In the genomic region with DNA sequence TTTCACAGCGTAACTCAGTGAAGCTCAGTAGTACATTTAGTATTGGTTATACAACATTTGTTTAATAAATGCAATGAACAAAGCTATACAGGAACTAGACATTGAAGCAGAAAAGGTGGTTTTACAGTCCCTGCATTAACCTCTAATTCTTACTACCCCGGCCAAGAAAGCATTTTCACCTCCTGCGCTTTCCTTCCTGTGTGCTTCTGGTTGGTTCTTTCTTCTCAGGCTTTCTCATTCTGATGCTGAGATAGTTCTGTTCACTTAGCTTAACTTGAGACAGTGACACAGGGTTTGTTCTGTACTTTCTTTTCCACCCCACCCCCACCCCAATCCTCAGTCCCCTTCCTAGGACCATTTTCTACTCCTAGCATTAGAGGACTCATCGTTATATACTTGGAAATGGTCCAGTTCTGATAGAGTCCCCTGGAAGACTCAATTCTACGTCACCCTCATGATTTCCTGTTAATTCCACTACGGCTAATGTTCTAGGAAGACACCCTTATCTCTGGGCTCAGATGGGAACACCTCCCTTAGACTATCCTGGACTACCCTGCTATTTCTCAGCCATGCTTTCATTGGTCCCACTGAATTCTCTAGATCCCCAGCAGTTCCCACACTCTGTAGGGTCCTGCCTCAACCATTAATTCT, we compare ENCODE assay signal across 15 cellular contexts. TPM values are rescaled to one million over a fixed set of nuclear protein-coding genes. Genes with fewer than 3 reads are reported as not detected.
DNase-seq lines count a peak whose midpoint lies in the region; ATAC-seq, FAIRE-seq and TF ChIP-seq lines count a peak whose summit lies in the region.
"Not testable (repeated sequence)": the region's sequence is repeated elsewhere in the genome, so short reads cannot be mapped to it uniquely, and the experiment has no call there.
"Had no signal": no experiment of that assay in that cellular context is flagged by ENCODE, and none has a peak within 500 bp of the region (broad histone marks: within the 10 kb centered on the region; RNA-seq: fewer than 3 reads in every experiment).

No MANE protein-coding gene starts in this region.

- not testable (repeated sequence) for DNase-seq in GM12891 (ENCODE audit: insufficient read length, low spot score); T-helper 2 cell treated with Interferon-gamma antibody and Interleukin-4, amounts not matched to agents 5 μg/mL and 100 μg/mL, for 36 hours (ENCODE audit: low spot score); activated T-helper 1 cell treated with anti-CD3 and anti-CD28 coated beads, Interleukin-12 subunit alpha, Interleukin-12 subunit beta, Interleukin-2, Interleukin-4 antibody, amounts not matched to agents 30 ng/mL and 10 ng/mL and 1 ng/mL, durations not matched to agents 14 hours and 24 hours and 36 hours (ENCODE audit: low spot score); H1 (ENCODE audit: low read depth in 1 of 2, low spot score in 2 of 2); stimulated activated naive B cell treated with anti-CD40 and anti-IgM and Interleukin-4, amounts not matched to agents 10 μg/mL and 1 μg/mL and 100 μg/mL, for 72 hours

- not testable (repeated sequence) for TF ChIP-seq RAD21 in H1 (IDR thresholded peaks at IDR 0.05 in 1 of 2, conservative IDR thresholded peaks at IDR 0.05 in 1 of 2; ENCODE audit: low read depth in 2 of 2, low read length in 2 of 2)

- H4K91ac ChIP-seq in H1 (replicated peaks; ENCODE audit: insufficient read length, low read length) = not testable (repeated sequence)

- not testable (repeated sequence) for H3K14ac ChIP-seq in H1 (ENCODE audit: insufficient read length)

- peak overlapping the region; percentile 76 for H3K4me3 Mint-ChIP-seq in T-helper 2 cell treated with Interferon-gamma antibody and Interleukin-4, amounts not matched to agents 5 μg/mL and 100 μg/mL, for 36 hours
- H3K4me3 Mint-ChIP-seq in activated T-helper 1 cell treated with anti-CD3 and anti-CD28 coated beads, Interleukin-12 subunit alpha, Interleukin-12 subunit beta, Interleukin-2, Interleukin-4 antibody, amounts not matched to agents 30 ng/mL and 10 ng/mL and 1 ng/mL, durations not matched to agents 14 hours and 24 hours and 36 hours = peak overlapping the region; percentile 45
- not testable (repeated sequence) for H3K4me3 Mint-ChIP-seq in stimulated activated naive B cell treated with anti-CD40 and anti-IgM and Interleukin-4, amounts not matched to agents 10 μg/mL and 1 μg/mL and 100 μg/mL, for 72 hours

- H3K4me1 ChIP-seq in H1 (replicated peaks in 1 of 4; ENCODE audit: control insufficient read depth in 3 of 4, insufficient read depth in 4 of 4, low read length in 3 of 4) = not testable (repeated sequence)

- not testable (repeated sequence) for H2AFZ ChIP-seq in H1 (ENCODE audit: low read length)

- not testable (repeated sequence) for TF ChIP-seq EP300 in H1 (IDR thresholded peaks at IDR 0.05; ENCODE audit: borderline replicate concordance in 1 of 2, low read depth in 2 of 2, low read length in 2 of 2)

- WGBS in H1 (ENCODE audit: extremely low coverage in 1 of 2, insufficient coverage in 1 of 2, insufficient read length in 1 of 2, insufficient replicate concordance in 2 of 2, low coverage in 1 of 2, low lambda C conversion rate in 2 of 2, missing lambda C conversion rate in 1 of 2), 2 experiments = 70% methylated on average over 5 of the region's 6 CpGs; no CpG with 5 or more reads in 1 of the 2 experiments

- TF ChIP-seq CTCF in H1 (IDR thresholded peaks at IDR 0.05; ENCODE audit: control extremely low read depth in 1 of 3, insufficient read depth in 1 of 3, low read depth in 1 of 3, low read length in 3 of 3) = not testable (repeated sequence)

- H3K36me3 ChIP-seq in H1 (ENCODE audit: control insufficient read depth in 2 of 4, insufficient read depth in 4 of 4, low read length in 3 of 4) = not testable (repeated sequence)

- H3K9ac ChIP-seq in H1 (replicated peaks in 1 of 4; ENCODE audit: extremely low read depth in 1 of 4, low read depth in 3 of 4, low read length in 3 of 4) = not testable (repeated sequence)

- H3K4me3 ChIP-seq in H1 (ENCODE audit: extremely low read depth in 1 of 4, insufficient read depth in 2 of 4, low read depth in 3 of 4, low read length in 4 of 4) = not testable (repeated sequence)

- not testable (repeated sequence) for H3K9me3 Mint-ChIP-seq in T-helper 2 cell treated with Interferon-gamma antibody and Interleukin-4, amounts not matched to agents 5 μg/mL and 100 μg/mL, for 36 hours; activated T-helper 1 cell treated with anti-CD3 and anti-CD28 coated beads, Interleukin-12 subunit alpha, Interleukin-12 subunit beta, Interleukin-2, Interleukin-4 antibody, amounts not matched to agents 30 ng/mL and 10 ng/mL and 1 ng/mL, durations not matched to agents 14 hours and 24 hours and 36 hours; stimulated activated naive B cell treated with anti-CD40 and anti-IgM and Interleukin-4, amounts not matched to agents 10 μg/mL and 1 μg/mL and 100 μg/mL, for 72 hours

- TF ChIP-seq POLR2A in GM12891 (IDR thresholded peaks at IDR 0.05; ENCODE audit: low read depth, low read length); H1 (IDR thresholded peaks at IDR 0.05; ENCODE audit: control extremely low read depth in 1 of 2, low read depth in 2 of 2, low read length in 2 of 2): not testable (repeated sequence)

- not testable (repeated sequence) for H2BK12ac ChIP-seq in H1 (ENCODE audit: low read depth, low read length)

- peak overlapping the region; percentile 88 for H3K27ac Mint-ChIP-seq in T-helper 2 cell treated with Interferon-gamma antibody and Interleukin-4, amounts not matched to agents 5 μg/mL and 100 μg/mL, for 36 hours
- peak overlapping the region; percentile 29 for H3K27ac Mint-ChIP-seq in activated T-helper 1 cell treated with anti-CD3 and anti-CD28 coated beads, Interleukin-12 subunit alpha, Interleukin-12 subunit beta, Interleukin-2, Interleukin-4 antibody, amounts not matched to agents 30 ng/mL and 10 ng/mL and 1 ng/mL, durations not matched to agents 14 hours and 24 hours and 36 hours
- H3K27ac Mint-ChIP-seq in stimulated activated naive B cell treated with anti-CD40 and anti-IgM and Interleukin-4, amounts not matched to agents 10 μg/mL and 1 μg/mL and 100 μg/mL, for 72 hours = not testable (repeated sequence)

- FAIRE-seq in GM12891 (lab: Jason Lieb, UNC) (peak; percentile 91), H1 (lab: Jason Lieb, UNC) (peak; percentile 50)

- H3K27me3 Mint-ChIP-seq in T-helper 2 cell treated with Interferon-gamma antibody and Interleukin-4, amounts not matched to agents 5 μg/mL and 100 μg/mL, for 36 hours (ENCODE audit: low read depth); stimulated activated naive B cell treated with anti-CD40 and anti-IgM and Interleukin-4, amounts not matched to agents 10 μg/mL and 1 μg/mL and 100 μg/mL, for 72 hours: not testable (repeated sequence)
- peaks cover 10% of the 10 kb centered on the region for H3K27me3 Mint-ChIP-seq in activated T-helper 1 cell treated with anti-CD3 and anti-CD28 coated beads, Interleukin-12 subunit alpha, Interleukin-12 subunit beta, Interleukin-2, Interleukin-4 antibody, amounts not matched to agents 30 ng/mL and 10 ng/mL and 1 ng/mL, durations not matched to agents 14 hours and 24 hours and 36 hours (ENCODE audit: insufficient read depth)

- H2BK120ac ChIP-seq in H1 (replicated peaks; ENCODE audit: low read depth, low read length) = not testable (repeated sequence)

- not testable (repeated sequence) for H3K27ac ChIP-seq in H1 (ENCODE audit: low read depth, low read length)

- H4K5ac ChIP-seq in H1 (ENCODE audit: insufficient read length, low read depth, low read length) = not testable (repeated sequence)

- H2AK5ac ChIP-seq in H1 (ENCODE audit: low read depth, low read length) = not testable (repeated sequence)

- H3K36me3 Mint-ChIP-seq in T-helper 2 cell treated with Interferon-gamma antibody and Interleukin-4, amounts not matched to agents 5 μg/mL and 100 μg/mL, for 36 hours (ENCODE audit: low read depth); activated T-helper 1 cell treated with anti-CD3 and anti-CD28 coated beads, Interleukin-12 subunit alpha, Interleukin-12 subunit beta, Interleukin-2, Interleukin-4 antibody, amounts not matched to agents 30 ng/mL and 10 ng/mL and 1 ng/mL, durations not matched to agents 14 hours and 24 hours and 36 hours (ENCODE audit: low read depth); stimulated activated naive B cell treated with anti-CD40 and anti-IgM and Interleukin-4, amounts not matched to agents 10 μg/mL and 1 μg/mL and 100 μg/mL, for 72 hours: not testable (repeated sequence)

- H3K79me2 ChIP-seq in H1 (ENCODE audit: control insufficient read depth in 1 of 2, insufficient read depth in 2 of 2, low read length in 2 of 2) = not testable (repeated sequence)

- not testable (repeated sequence) for H3K56ac ChIP-seq in H1 (replicated peaks; ENCODE audit: insufficient read length, low read depth, low read length)

- H3K23ac ChIP-seq in H1 (ENCODE audit: insufficient read length) = not testable (repeated sequence)

- H3K4me2 ChIP-seq in H1 (ENCODE audit: insufficient read depth in 1 of 2, low read depth in 2 of 2, low read length in 2 of 2) = not testable (repeated sequence)

- H3K79me1 ChIP-seq in H1 (ENCODE audit: low read depth, low read length) = not testable (repeated sequence)

- H3K9me3 ChIP-seq in H1 (ENCODE audit: insufficient read depth in 2 of 2, low read depth in 1 of 2, low read length in 1 of 2) = not testable (repeated sequence)

- POLR2A ChIA-PET in H1 (lab: Charles Lee; ENCODE audit: partially characterized antibody) = not testable (repeated sequence)

- not testable (repeated sequence) for H2BK15ac ChIP-seq in H1 (ENCODE audit: low read length)

- intact Hi-C loops in activated T-helper 1 cell treated with anti-CD3 and anti-CD28 coated beads, Interleukin-12 subunit alpha, Interleukin-12 subunit beta, Interleukin-2, Interleukin-4 antibody, amounts not matched to agents 30 ng/mL and 10 ng/mL and 1 ng/mL, durations not matched to agents 14 hours and 24 hours and 36 hours (cut with micrococcal nuclease) = not testable (repeated sequence)

- H3K4me1 Mint-ChIP-seq in T-helper 2 cell treated with Interferon-gamma antibody and Interleukin-4, amounts not matched to agents 5 μg/mL and 100 μg/mL, for 36 hours (ENCODE audit: low read depth) = peaks cover 38% of the 10 kb centered on the region
- peaks cover 42% of the 10 kb centered on the region for H3K4me1 Mint-ChIP-seq in activated T-helper 1 cell treated with anti-CD3 and anti-CD28 coated beads, Interleukin-12 subunit alpha, Interleukin-12 subunit beta, Interleukin-2, Interleukin-4 antibody, amounts not matched to agents 30 ng/mL and 10 ng/mL and 1 ng/mL, durations not matched to agents 14 hours and 24 hours and 36 hours (ENCODE audit: low read depth)
- H3K4me1 Mint-ChIP-seq in stimulated activated naive B cell treated with anti-CD40 and anti-IgM and Interleukin-4, amounts not matched to agents 10 μg/mL and 1 μg/mL and 100 μg/mL, for 72 hours = peaks cover 20 to 33% of the 10 kb centered on the region in 2 donors

- not testable (repeated sequence) for H3K23me2 ChIP-seq in H1 (ENCODE audit: low read depth, low read length)

- H2BK5ac ChIP-seq in H1 (ENCODE audit: low read depth, low read length) = not testable (repeated sequence)

- H3K18ac ChIP-seq in H1 (ENCODE audit: extremely low read depth, low read length) = not testable (repeated sequence)

- CTCF ChIA-PET in H1 (lab: Charles Lee; ENCODE audit: partially characterized antibody) = not testable (repeated sequence)

- peak; percentile 50 for ATAC-seq in GM19351 (IDR thresholded peaks at IDR 0.05; ENCODE audit: unreplicated experiment)
- ATAC-seq in GM21786 (IDR thresholded peaks at IDR 0.05; ENCODE audit: unreplicated experiment) = peak; percentile 45
- ATAC-seq in HG03378 (IDR thresholded peaks at IDR 0.05; ENCODE audit: unreplicated experiment) = peak; percentile 44
- ATAC-seq in stimulated activated naive B cell treated with anti-CD40 and anti-IgM and Interleukin-4, amounts not matched to agents 10 μg/mL and 1 μg/mL and 100 μg/mL, for 72 hours (replicated peaks) = peak; percentile 54 to 64

- not testable (repeated sequence) for H3K27me3 ChIP-seq in H1 (replicated peaks in 1 of 4; ENCODE audit: control insufficient read depth in 3 of 4, extremely low read depth in 1 of 4, insufficient read depth in 3 of 4, low read length in 3 of 4)

- H4K8ac ChIP-seq in H1 (ENCODE audit: extremely low read depth, insufficient read depth, low read length) = not testable (repeated sequence)

- H4K20me1 ChIP-seq in H1 (replicated peaks in 1 of 2; ENCODE audit: control insufficient read depth in 1 of 2, insufficient read depth in 2 of 2, low read length in 2 of 2) = not testable (repeated sequence)

- not testable (repeated sequence) for H3K4ac ChIP-seq in H1 (replicated peaks; ENCODE audit: insufficient read length, low read depth, low read length)

- not testable (repeated sequence) for H2BK20ac ChIP-seq in H1 (ENCODE audit: low read length)

RNA-seq across cellular contexts. Expression of gene FCGR3B, which starts 7.5 kb away (rescaled TPM):
- polyA plus RNA-seq in GM12891 (2012; ENCODE audit: low read depth, missing spikeins) = not detected
- total RNA-seq in activated T-helper 1 cell treated with anti-CD3 and anti-CD28 coated beads, Interleukin-12 subunit alpha, Interleukin-12 subunit beta, Interleukin-2, Interleukin-4 antibody, amounts not matched to agents 30 ng/mL and 10 ng/mL and 1 ng/mL, durations not matched to agents 14 hours and 24 hours and 36 hours = not detected in 2 replicates
- not detected in 2 replicates for total RNA-seq in H1 (2021; fragmentation: NEBNext Ultra II Directional; extraction: Animal tissue kit (Norgen Biotek cat#: 25700))
- not detected in 2 replicates for polyA plus RNA-seq in H1 (2011; rRNA removed)
- not detected for polyA plus RNA-seq in H1 (2011; cell fraction: cytosol; rRNA removed)
- polyA plus RNA-seq in H1 (2011; cell fraction: nucleus; rRNA removed) = not detected
- polyA plus RNA-seq in H1 (2012, experiment 1 of 2) = not detected in 4 replicates
- not detected for polyA plus RNA-seq in H1 (2012, experiment 2 of 2)
- polyA plus RNA-seq in H1 (2013, experiment 1 of 2) = not detected
- not detected for polyA plus RNA-seq in H1 (2013, experiment 2 of 2)
- not detected in 2 replicates for polyA minus RNA-seq in H1 (2011; rRNA and poly(A)+ RNA removed)
- polyA minus RNA-seq in H1 (2011; cell fraction: cytosol; rRNA and poly(A)+ RNA removed) = not detected
- not detected for polyA minus RNA-seq in H1 (2011; cell fraction: nucleus; rRNA and poly(A)+ RNA removed)
- total RNA-seq: astrocyte; H9; kidney epithelial cell; lung microvascular endothelial cell; myocyte; SJSA1; T-helper 2 cell treated with Interferon-gamma antibody and Interleukin-4, amounts not matched to agents 100 ng/mL and 5 ng/mL, for 36 hours had no signal

RNA-seq across cellular contexts. Expression of gene FCGR2B, which starts 39.4 kb away (rescaled TPM):
- polyA plus RNA-seq in GM12891 (2012; ENCODE audit: low read depth, missing spikeins) = 37.4 TPM
- not detected in 2 replicates for total RNA-seq in activated T-helper 1 cell treated with anti-CD3 and anti-CD28 coated beads, Interleukin-12 subunit alpha, Interleukin-12 subunit beta, Interleukin-2, Interleukin-4 antibody, amounts not matched to agents 30 ng/mL and 10 ng/mL and 1 ng/mL, durations not matched to agents 14 hours and 24 hours and 36 hours
- total RNA-seq in H1 (2021; fragmentation: NEBNext Ultra II Directional; extraction: Animal tissue kit (Norgen Biotek cat#: 25700)) = not detected in 2 replicates
- polyA plus RNA-seq in H1 (2011; rRNA removed) = 0.05 and 0.11 TPM in 2 replicates
- polyA plus RNA-seq in H1 (2011; cell fraction: cytosol; rRNA removed) = 0.05 TPM
- 0.03 TPM for polyA plus RNA-seq in H1 (2011; cell fraction: nucleus; rRNA removed)
- polyA plus RNA-seq in H1 (2012, experiment 1 of 2) = not detected in 4 replicates
- polyA plus RNA-seq in H1 (2012, experiment 2 of 2) = not detected
- polyA plus RNA-seq in H1 (2013, experiment 1 of 2) = 0.02 TPM
- polyA plus RNA-seq in H1 (2013, experiment 2 of 2) = 0.02 TPM
- 0.20 TPM in 1 of 2 replicates, not detected in the other for polyA minus RNA-seq in H1 (2011; rRNA and poly(A)+ RNA removed)
- polyA minus RNA-seq in H1 (2011; cell fraction: cytosol; rRNA and poly(A)+ RNA removed) = not detected
- polyA minus RNA-seq in H1 (2011; cell fraction: nucleus; rRNA and poly(A)+ RNA removed) = not detected
- total RNA-seq: astrocyte, H9, kidney epithelial cell, lung microvascular endothelial cell, myocyte, SJSA1 had no signal
